ENCODE assay signal across 13 cellular contexts in the genomic region with DNA sequence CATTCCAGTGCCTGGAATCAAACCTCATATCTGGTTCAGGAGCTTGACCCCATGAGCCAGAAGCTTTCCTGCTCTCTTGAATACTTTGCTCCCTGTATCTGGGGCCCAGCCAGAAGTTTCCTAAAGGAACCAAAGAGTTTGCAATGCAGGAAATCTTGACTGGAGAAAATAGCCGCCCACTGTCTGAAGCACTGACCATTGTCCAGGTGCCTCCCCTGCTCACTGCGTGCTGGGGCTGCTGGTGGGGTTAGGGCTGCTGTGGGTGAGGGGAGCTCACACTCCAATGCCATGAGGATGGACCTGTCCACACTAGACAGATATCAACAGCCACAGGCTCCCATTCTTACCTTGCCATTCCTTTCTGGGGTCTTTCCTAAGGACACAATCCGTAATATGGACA.
"Had no signal": no experiment of that assay in that cellular context is flagged by ENCODE, and none has a peak within 500 bp of the region (broad histone marks: within the 10 kb centered on the region; RNA-seq: fewer than 3 reads in every experiment).

No MANE protein-coding gene starts in this region.

- H3K27ac ChIP-seq: ascending aorta, colonic mucosa, gastrocnemius medialis, heart right ventricle, psoas muscle, testis had no signal

- ATAC-seq: activated T-cell treated with anti-CD3 and anti-CD28 coated beads, Interleukin-2, amount 50 U/mL, for 4 hours; gastrocnemius medialis; heart right ventricle; naive thymus-derived CD4-positive, alpha-beta T cell; psoas muscle had no signal

- H3K27me3 ChIP-seq: ascending aorta, colonic mucosa, testis had no signal

- H3K9me3 ChIP-seq: ascending aorta, colonic mucosa, gastrocnemius medialis, psoas muscle, testis had no signal

- H3K4me3 ChIP-seq: ascending aorta, colonic mucosa, gastrocnemius medialis, heart right ventricle, lung, psoas muscle, testis had no signal

- DNase-seq: activated CD4-positive, alpha-beta memory T cell treated with anti-CD3 and anti-CD28 coated beads for 36 hours; activated gamma-delta T cell treated with Interleukin-2 at 50 U/mL for 16 hours; activated T-cell treated with anti-CD3 and anti-CD28 coated beads, Interleukin-2, amount 50 U/mL, for 4 hours; colonic mucosa; gastrocnemius medialis; heart right ventricle; naive thymus-derived CD4-positive, alpha-beta T cell; nucleus accumbens; stimulated activated CD4-positive, alpha-beta T cell treated with anti-CD3 and anti-CD28 coated beads, Interleukin-4, amount 100 ng/mL, for 1 hour; testis had no signal

- H3K36me3 ChIP-seq: ascending aorta, colonic mucosa, gastrocnemius medialis, heart right ventricle had no signal

- H3K4me1 ChIP-seq: ascending aorta, colonic mucosa, gastrocnemius medialis, heart right ventricle, psoas muscle, testis had no signal
